ENCODE assay signal across 1 cellular context in the genomic region with DNA sequence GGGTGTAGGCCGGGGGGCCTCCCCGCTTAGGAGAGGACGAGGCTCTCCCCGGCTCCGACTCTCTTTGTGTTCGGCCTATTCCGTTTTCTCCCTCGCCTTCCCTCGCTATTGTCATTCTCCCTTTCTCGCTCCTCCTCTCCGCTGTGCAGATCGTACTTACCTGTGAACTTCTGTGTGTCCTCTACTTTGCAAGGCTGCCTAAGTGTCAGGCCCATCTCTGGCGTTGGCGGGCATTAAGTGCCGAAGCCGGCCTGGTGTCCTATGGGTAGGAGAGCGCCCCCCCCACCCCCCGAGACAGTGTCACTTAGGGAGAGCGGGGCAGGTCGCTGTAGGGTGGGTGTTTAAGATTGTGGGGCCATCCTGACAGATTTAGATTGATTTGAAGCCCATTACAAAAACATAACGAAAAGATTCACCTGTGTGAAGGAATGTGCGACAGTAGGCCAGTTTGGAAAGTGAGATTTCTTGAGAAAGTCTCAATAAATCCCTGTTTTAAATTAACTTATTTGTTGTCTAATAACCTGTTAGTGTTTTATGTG.
TF ChIP-seq lines count a peak whose summit lies in the region.

No MANE protein-coding gene starts in this region.

TF ChIP-seq in HepG2, 621 proteins besides CTCF, POLR2A, EP300 and RAD21 (continued from another document and continues in another):
- TF ChIP-seq, protein P1, sequence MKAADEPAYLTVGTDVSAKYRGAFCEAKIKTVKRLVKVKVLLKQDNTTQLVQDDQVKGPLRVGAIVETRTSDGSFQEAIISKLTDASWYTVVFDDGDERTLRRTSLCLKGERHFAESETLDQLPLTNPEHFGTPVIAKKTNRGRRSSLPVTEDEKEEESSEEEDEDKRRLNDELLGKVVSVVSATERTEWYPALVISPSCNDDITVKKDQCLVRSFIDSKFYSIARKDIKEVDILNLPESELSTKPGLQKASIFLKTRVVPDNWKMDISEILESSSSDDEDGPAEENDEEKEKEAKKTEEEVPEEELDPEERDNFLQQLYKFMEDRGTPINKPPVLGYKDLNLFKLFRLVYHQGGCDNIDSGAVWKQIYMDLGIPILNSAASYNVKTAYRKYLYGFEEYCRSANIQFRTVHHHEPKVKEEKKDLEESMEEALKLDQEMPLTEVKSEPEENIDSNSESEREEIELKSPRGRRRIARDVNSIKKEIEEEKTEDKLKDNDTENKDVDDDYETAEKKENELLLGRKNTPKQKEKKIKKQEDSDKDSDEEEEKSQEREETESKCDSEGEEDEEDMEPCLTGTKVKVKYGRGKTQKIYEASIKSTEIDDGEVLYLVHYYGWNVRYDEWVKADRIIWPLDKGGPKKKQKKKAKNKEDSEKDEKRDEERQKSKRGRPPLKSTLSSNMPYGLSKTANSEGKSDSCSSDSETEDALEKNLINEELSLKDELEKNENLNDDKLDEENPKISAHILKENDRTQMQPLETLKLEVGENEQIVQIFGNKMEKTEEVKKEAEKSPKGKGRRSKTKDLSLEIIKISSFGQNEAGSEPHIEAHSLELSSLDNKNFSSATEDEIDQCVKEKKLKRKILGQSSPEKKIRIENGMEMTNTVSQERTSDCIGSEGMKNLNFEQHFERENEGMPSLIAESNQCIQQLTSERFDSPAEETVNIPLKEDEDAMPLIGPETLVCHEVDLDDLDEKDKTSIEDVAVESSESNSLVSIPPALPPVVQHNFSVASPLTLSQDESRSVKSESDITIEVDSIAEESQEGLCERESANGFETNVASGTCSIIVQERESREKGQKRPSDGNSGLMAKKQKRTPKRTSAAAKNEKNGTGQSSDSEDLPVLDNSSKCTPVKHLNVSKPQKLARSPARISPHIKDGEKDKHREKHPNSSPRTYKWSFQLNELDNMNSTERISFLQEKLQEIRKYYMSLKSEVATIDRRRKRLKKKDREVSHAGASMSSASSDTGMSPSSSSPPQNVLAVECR (CRISPR knock-in tag; IDR thresholded peaks at IDR 0.05; ENCODE audit: borderline replicate concordance), result peak; percentile 45
- TF ChIP-seq FOXA1 (IDR thresholded peaks at IDR 0.05) (no peak), FOXA1 (CRISPR knock-in tag; IDR thresholded peaks at IDR 0.05) (no peak), ATF1 (CRISPR knock-in tag; IDR thresholded peaks at IDR 0.05) (no peak), ZFX (CRISPR knock-in tag; IDR thresholded peaks at IDR 0.05; ENCODE audit: low read depth) (peak; percentile 69), KAT2B (IDR thresholded peaks at IDR 0.05; ENCODE audit: borderline replicate concordance, low read depth, low read length) (no peak), YEATS4 (CRISPR knock-in tag; IDR thresholded peaks at IDR 0.05; ENCODE audit: borderline replicate concordance) (peak; percentile 29; the same call in 1 of the 2 replicates), ZEB1 (IDR thresholded peaks at IDR 0.05; ENCODE audit: insufficient replicate concordance, low read depth) (peak; percentile 42), SRF (IDR thresholded peaks at IDR 0.05; ENCODE audit: low read depth, low read length) (no peak), RORA (CRISPR knock-in tag; IDR thresholded peaks at IDR 0.05) (no peak), ZNF460 (CRISPR knock-in tag; IDR thresholded peaks at IDR 0.05; ENCODE audit: borderline replicate concordance) (no peak), ZNF703 (CRISPR knock-in tag; IDR thresholded peaks at IDR 0.05; ENCODE audit: borderline replicate concordance) (no peak), JUNB (CRISPR knock-in tag; IDR thresholded peaks at IDR 0.05; ENCODE audit: borderline replicate concordance) (no peak), MXI1 (IDR thresholded peaks at IDR 0.05; ENCODE audit: borderline replicate concordance, low read depth, low read length) (no peak), PCBP2 (optimal IDR thresholded peaks at IDR 0.05; ENCODE audit: low read depth, low read length, poor library complexity, severe bottlenecking) (no peak), PRMT3 (CRISPR knock-in tag; IDR thresholded peaks at IDR 0.05; ENCODE audit: borderline replicate concordance, low read depth) (no peak), ZNF670 (CRISPR knock-in tag; IDR thresholded peaks at IDR 0.05; ENCODE audit: borderline replicate concordance) (0 out of 2 replicates have a peak, but pooled peaks have one; percentile 40), DNMT3B (CRISPR knock-in tag; conservative IDR thresholded peaks at IDR 0.05) (no peak), KDM5A (IDR thresholded peaks at IDR 0.05; ENCODE audit: borderline replicate concordance, low read length) (peak; percentile 20), KLF16 (CRISPR knock-in tag; IDR thresholded peaks at IDR 0.05) (no peak), YEATS2 (CRISPR knock-in tag; IDR thresholded peaks at IDR 0.05; ENCODE audit: borderline replicate concordance) (no peak; the same call in 1 of the 2 replicates), ZNF841 (CRISPR knock-in tag; IDR thresholded peaks at IDR 0.05; ENCODE audit: borderline replicate concordance) (no peak), HDAC1 (CRISPR knock-in tag; IDR thresholded peaks at IDR 0.05) (peak; percentile 33; the same call in 1 of the 2 replicates), SRY (CRISPR knock-in tag; IDR thresholded peaks at IDR 0.05) (no peak), PAWR (CRISPR knock-in tag; IDR thresholded peaks at IDR 0.05; ENCODE audit: borderline replicate concordance) (no peak)
- TF ChIP-seq, protein P2, sequence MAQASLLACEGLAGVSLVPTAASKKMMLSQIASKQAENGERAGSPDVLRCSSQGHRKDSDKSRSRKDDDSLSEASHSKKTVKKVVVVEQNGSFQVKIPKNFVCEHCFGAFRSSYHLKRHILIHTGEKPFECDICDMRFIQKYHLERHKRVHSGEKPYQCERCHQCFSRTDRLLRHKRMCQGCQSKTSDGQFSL (CRISPR knock-in tag; IDR thresholded peaks at IDR 0.05), result peak; percentile 98
- TF ChIP-seq, protein P3, sequence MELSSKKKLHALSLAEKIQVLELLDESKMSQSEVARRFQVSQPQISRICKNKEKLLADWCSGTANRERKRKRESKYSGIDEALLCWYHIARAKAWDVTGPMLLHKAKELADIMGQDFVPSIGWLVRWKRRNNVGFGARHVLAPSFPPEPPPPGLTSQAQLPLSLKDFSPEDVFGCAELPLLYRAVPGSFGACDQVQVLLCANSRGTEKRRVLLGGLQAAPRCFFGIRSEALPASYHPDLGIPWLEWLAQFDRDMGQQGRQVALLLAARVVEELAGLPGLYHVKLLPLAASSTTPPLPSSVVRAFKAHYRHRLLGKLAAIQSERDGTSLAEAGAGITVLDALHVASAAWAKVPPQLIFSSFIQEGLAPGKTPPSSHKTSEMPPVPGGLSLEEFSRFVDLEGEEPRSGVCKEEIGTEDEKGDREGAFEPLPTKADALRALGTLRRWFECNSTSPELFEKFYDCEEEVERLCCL (CRISPR knock-in tag; IDR thresholded peaks at IDR 0.05; ENCODE audit: borderline replicate concordance), result no peak
- TF ChIP-seq, protein P4, sequence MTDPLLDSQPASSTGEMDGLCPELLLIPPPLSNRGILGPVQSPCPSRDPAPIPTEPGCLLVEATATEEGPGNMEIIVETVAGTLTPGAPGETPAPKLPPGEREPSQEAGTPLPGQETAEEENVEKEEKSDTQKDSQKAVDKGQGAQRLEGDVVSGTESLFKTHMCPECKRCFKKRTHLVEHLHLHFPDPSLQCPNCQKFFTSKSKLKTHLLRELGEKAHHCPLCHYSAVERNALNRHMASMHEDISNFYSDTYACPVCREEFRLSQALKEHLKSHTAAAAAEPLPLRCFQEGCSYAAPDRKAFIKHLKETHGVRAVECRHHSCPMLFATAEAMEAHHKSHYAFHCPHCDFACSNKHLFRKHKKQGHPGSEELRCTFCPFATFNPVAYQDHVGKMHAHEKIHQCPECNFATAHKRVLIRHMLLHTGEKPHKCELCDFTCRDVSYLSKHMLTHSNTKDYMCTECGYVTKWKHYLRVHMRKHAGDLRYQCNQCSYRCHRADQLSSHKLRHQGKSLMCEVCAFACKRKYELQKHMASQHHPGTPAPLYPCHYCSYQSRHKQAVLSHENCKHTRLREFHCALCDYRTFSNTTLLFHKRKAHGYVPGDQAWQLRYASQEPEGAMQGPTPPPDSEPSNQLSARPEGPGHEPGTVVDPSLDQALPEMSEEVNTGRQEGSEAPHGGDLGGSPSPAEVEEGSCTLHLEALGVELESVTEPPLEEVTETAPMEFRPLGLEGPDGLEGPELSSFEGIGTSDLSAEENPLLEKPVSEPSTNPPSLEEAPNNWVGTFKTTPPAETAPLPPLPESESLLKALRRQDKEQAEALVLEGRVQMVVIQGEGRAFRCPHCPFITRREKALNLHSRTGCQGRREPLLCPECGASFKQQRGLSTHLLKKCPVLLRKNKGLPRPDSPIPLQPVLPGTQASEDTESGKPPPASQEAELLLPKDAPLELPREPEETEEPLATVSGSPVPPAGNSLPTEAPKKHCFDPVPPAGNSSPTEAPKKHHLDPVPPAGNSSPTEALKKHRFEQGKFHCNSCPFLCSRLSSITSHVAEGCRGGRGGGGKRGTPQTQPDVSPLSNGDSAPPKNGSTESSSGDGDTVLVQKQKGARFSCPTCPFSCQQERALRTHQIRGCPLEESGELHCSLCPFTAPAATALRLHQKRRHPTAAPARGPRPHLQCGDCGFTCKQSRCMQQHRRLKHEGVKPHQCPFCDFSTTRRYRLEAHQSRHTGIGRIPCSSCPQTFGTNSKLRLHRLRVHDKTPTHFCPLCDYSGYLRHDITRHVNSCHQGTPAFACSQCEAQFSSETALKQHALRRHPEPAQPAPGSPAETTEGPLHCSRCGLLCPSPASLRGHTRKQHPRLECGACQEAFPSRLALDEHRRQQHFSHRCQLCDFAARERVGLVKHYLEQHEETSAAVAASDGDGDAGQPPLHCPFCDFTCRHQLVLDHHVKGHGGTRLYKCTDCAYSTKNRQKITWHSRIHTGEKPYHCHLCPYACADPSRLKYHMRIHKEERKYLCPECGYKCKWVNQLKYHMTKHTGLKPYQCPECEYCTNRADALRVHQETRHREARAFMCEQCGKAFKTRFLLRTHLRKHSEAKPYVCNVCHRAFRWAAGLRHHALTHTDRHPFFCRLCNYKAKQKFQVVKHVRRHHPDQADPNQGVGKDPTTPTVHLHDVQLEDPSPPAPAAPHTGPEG (CRISPR knock-in tag; IDR thresholded peaks at IDR 0.05), result no peak
- TF ChIP-seq, protein P5, sequence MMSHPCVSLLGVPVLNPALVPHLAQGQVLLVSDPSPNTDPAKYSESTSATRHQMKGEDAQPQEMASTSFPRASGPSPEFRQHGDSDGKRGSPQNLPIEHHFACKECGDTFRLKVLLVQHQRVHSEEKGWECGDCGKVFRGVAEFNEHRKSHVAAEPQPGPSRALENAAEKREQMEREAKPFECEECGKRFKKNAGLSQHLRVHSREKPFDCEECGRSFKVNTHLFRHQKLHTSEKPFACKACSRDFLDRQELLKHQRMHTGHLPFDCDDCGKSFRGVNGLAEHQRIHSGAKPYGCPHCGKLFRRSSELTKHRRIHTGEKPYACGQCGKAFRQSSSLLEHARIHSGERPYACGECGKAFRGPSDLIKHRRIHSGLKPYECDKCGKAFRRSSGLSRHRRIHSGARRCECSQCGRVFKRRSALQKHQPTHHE (CRISPR knock-in tag; IDR thresholded peaks at IDR 0.05; ENCODE audit: borderline replicate concordance), result no peak
- TF ChIP-seq, protein P6, sequence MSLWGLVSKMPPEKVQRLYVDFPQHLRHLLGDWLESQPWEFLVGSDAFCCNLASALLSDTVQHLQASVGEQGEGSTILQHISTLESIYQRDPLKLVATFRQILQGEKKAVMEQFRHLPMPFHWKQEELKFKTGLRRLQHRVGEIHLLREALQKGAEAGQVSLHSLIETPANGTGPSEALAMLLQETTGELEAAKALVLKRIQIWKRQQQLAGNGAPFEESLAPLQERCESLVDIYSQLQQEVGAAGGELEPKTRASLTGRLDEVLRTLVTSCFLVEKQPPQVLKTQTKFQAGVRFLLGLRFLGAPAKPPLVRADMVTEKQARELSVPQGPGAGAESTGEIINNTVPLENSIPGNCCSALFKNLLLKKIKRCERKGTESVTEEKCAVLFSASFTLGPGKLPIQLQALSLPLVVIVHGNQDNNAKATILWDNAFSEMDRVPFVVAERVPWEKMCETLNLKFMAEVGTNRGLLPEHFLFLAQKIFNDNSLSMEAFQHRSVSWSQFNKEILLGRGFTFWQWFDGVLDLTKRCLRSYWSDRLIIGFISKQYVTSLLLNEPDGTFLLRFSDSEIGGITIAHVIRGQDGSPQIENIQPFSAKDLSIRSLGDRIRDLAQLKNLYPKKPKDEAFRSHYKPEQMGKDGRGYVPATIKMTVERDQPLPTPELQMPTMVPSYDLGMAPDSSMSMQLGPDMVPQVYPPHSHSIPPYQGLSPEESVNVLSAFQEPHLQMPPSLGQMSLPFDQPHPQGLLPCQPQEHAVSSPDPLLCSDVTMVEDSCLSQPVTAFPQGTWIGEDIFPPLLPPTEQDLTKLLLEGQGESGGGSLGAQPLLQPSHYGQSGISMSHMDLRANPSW (CRISPR knock-in tag; IDR thresholded peaks at IDR 0.05; ENCODE audit: borderline replicate concordance), result no peak
- TF ChIP-seq, protein P7, sequence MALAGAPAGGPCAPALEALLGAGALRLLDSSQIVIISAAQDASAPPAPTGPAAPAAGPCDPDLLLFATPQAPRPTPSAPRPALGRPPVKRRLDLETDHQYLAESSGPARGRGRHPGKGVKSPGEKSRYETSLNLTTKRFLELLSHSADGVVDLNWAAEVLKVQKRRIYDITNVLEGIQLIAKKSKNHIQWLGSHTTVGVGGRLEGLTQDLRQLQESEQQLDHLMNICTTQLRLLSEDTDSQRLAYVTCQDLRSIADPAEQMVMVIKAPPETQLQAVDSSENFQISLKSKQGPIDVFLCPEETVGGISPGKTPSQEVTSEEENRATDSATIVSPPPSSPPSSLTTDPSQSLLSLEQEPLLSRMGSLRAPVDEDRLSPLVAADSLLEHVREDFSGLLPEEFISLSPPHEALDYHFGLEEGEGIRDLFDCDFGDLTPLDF (CRISPR knock-in tag; IDR thresholded peaks at IDR 0.05), result 0 out of 2 replicates have a peak, but pooled peaks have one; percentile 1
- TF ChIP-seq, protein P8, sequence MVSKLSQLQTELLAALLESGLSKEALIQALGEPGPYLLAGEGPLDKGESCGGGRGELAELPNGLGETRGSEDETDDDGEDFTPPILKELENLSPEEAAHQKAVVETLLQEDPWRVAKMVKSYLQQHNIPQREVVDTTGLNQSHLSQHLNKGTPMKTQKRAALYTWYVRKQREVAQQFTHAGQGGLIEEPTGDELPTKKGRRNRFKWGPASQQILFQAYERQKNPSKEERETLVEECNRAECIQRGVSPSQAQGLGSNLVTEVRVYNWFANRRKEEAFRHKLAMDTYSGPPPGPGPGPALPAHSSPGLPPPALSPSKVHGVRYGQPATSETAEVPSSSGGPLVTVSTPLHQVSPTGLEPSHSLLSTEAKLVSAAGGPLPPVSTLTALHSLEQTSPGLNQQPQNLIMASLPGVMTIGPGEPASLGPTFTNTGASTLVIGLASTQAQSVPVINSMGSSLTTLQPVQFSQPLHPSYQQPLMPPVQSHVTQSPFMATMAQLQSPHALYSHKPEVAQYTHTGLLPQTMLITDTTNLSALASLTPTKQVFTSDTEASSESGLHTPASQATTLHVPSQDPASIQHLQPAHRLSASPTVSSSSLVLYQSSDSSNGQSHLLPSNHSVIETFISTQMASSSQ (IDR thresholded peaks at IDR 0.05; ENCODE audit: low read depth), result no peak
- TF ChIP-seq, protein P8 (CRISPR knock-in tag; IDR thresholded peaks at IDR 0.05; ENCODE audit: borderline replicate concordance), result no peak
